In the genomic region with DNA sequence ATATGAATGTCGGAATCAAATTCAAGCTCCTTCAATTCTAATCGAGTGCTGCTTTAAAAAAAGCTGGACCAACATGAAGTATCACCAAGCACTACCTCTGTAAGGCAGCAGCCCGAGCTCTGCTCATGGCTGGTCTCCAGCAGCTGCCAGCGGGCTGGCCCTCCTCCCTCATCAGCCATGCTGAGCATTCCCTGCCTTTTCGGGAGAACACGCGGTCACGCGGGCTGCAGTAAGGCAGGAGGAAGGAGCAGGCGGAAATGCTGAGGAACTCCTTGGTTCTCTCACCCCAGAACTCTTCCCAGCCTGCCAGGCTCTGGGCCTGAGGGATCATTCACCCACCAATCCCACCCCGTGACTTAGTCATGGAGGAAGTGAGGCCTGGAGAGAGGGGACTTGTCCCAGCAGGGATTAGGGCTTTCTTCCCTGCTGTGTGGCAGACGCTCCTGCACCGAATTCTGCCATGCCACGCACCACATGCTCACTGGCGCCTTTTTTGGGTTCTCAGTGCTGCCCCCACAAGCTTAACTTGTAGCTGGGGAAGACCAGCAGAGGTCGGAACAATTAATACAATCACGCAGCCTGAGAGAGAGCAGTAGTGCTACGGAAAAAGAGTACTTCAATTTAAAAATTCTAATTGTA, we compare ENCODE assay signal across 12 cellular contexts. TPM values are rescaled to one million over a fixed set of nuclear protein-coding genes. Genes with fewer than 3 reads are reported as not detected.
A peak's percentile ranks its signal among the peaks of the same experiment; 100 is the strongest.
DNase-seq lines count a peak whose midpoint lies in the region; ATAC-seq and TF ChIP-seq lines count a peak whose summit lies in the region.
"Had no signal": no experiment of that assay in that cellular context is flagged by ENCODE, and none has a peak within 500 bp of the region (broad histone marks: within the 10 kb centered on the region; RNA-seq: fewer than 3 reads in every experiment).

No MANE protein-coding gene starts in this region.

- 63 to 65% methylated on average over 18 of the region's 18 CpGs for WGBS in heart right ventricle, 2 donors
- WGBS in upper lobe of left lung, 2 donors = 71 to 88% methylated on average over 18 of the region's 18 CpGs

- ATAC-seq in heart right ventricle (peak; percentile 72 to 96 (median 90)), HG02588 (IDR thresholded peaks at IDR 0.05; ENCODE audit: unreplicated experiment) (no peak), upper lobe of left lung (ENCODE audit: low FRiP score in 2 of 2) (no peak)

- H3K4me3 ChIP-seq in adipocyte (ENCODE audit: low read length) = no peak overlapping the region
- H3K4me3 ChIP-seq in heart right ventricle = no peak overlapping the region
- no peak overlapping the region for H3K4me3 ChIP-seq in upper lobe of left lung
- H3K4me3 ChIP-seq: right lobe of liver had no signal

- intact Hi-C loops in heart right ventricle (cut with DNase I) = no loop called here

- no peak overlapping the region for H3K9ac ChIP-seq in adipocyte (ENCODE audit: low read length)

- H3K27ac ChIP-seq in heart right ventricle = peak overlapping the region in 6 of 10 donors; percentile 14 to 65 (median 32)
- H3K27ac ChIP-seq in upper lobe of left lung = no peak overlapping the region
- H3K27ac ChIP-seq: right lobe of liver had no signal

- no peak for TF ChIP-seq POLR2A in upper lobe of left lung (IDR thresholded peaks at IDR 0.05)

- no peaks in the 10 kb centered on the region for H3K9me3 ChIP-seq in adipocyte (ENCODE audit: control insufficient read depth, low read length)
- H3K9me3 ChIP-seq in heart right ventricle = no peaks in the 10 kb centered on the region
- no peaks in the 10 kb centered on the region for H3K9me3 ChIP-seq in upper lobe of left lung
- H3K9me3 ChIP-seq: right lobe of liver had no signal

- no peaks in the 10 kb centered on the region for H3K36me3 ChIP-seq in adipocyte (ENCODE audit: control insufficient read depth, insufficient read depth, low read length, severe bottlenecking)
- H3K36me3 ChIP-seq in heart right ventricle = no peaks in the 10 kb centered on the region
- no peaks in the 10 kb centered on the region for H3K36me3 ChIP-seq in upper lobe of left lung
- H3K36me3 ChIP-seq: right lobe of liver had no signal

- TF ChIP-seq CTCF in heart right ventricle (IDR thresholded peaks at IDR 0.05) = no peak
- no peak for TF ChIP-seq CTCF in upper lobe of left lung (IDR thresholded peaks at IDR 0.05)

- no peak for TF ChIP-seq EP300 in upper lobe of left lung (IDR thresholded peaks at IDR 0.05)

- H3K27me3 ChIP-seq in adipocyte (replicated peaks; ENCODE audit: control insufficient read depth, insufficient read depth, low read length) (peaks cover 47% of the 10 kb centered on the region), heart right ventricle (peaks cover 0 to 14% (median 0%) of the 10 kb centered on the region in 7 donors), upper lobe of left lung (no peaks in the 10 kb centered on the region)
- H3K27me3 ChIP-seq: right lobe of liver had no signal

- DNase-seq in DMS 273 (lab: John Stamatoyannopoulos, UW; ENCODE audit: unreplicated experiment) (peak; percentile 85), adipocyte (ENCODE audit: low read depth) (peak; percentile 41), heart right ventricle (peak in 1 of 2 donors; percentile 53), putamen (ENCODE audit: low spot score) (peak; percentile 54), upper lobe of left lung (no peak), NCI-H1417 (lab: John Stamatoyannopoulos, UW) (no peak), SKM-1 (lab: John Stamatoyannopoulos, UW; ENCODE audit: unreplicated experiment) (no peak)
- DNase-seq: activated CD4-positive, alpha-beta T cell treated with anti-CD3 and anti-CD28 coated beads, Interleukin-2, amount 50 U/mL, for 4 hours; activated naive CD4-positive, alpha-beta T cell treated with anti-CD3 and anti-CD28 coated beads for 36 hours; NCI-H2029; right lobe of liver had no signal

- H3K4me1 ChIP-seq in adipocyte (ENCODE audit: control insufficient read depth, insufficient read depth, low read length) (no peaks in the 10 kb centered on the region), heart right ventricle (peaks cover 0 to 10% (median 2%) of the 10 kb centered on the region in 9 donors), upper lobe of left lung (no peaks in the 10 kb centered on the region)
- H3K4me1 ChIP-seq: right lobe of liver had no signal

RNA-seq across cellular contexts. Expression of a gene that starts 42.9 kb away (rescaled TPM):
- total RNA-seq in heart right ventricle (1,000 to 10,000 TPM in 2 of 10 donors, 100 to 1,000 TPM in 8; 827 to 1,102 (median 884) TPM), upper lobe of left lung (1,000 to 10,000 TPM in 2 of 6 donors, 100 to 1,000 TPM in 4; 461 to 1,145 (median 921) TPM)
- polyA plus RNA-seq in heart right ventricle = 1,000 to 10,000 TPM; 1,113 to 2,488 TPM

Comparison
In these comparisons a context has a peak if more than half of its experiments do, and no peak if none do; other contexts are left out.
1. DNase-seq: peak in DMS 273 (single experiment), adipocyte (single experiment) and putamen (single experiment); none in upper lobe of left lung (0 of 2), NCI-H1417 (0 of 3) and SKM-1 (single experiment).
2. ATAC-seq: peak in heart right ventricle (8 of 8); none in HG02588 (single experiment) and upper lobe of left lung (0 of 2).
3. H3K27ac ChIP-seq: peak in heart right ventricle (6 of 10); none in upper lobe of left lung (0 of 4).